1 cellular context compared by ENCODE assay signal in genomic region chr5:68964679-68965078, GRCh38.
TF ChIP-seq lines count a peak whose summit lies in the region.

No MANE protein-coding gene starts in this region.

TF ChIP-seq in K562, 482 proteins besides CTCF, POLR2A, EP300 and RAD21:
- TF ChIP-seq MXD1 (CRISPR knock-in tag; IDR thresholded peaks at IDR 0.05; ENCODE audit: borderline replicate concordance, poor library complexity, severe bottlenecking): no peak
- 0 out of 2 replicates have a peak, but pooled peaks have one; percentile 6 for TF ChIP-seq TSC22D4 (tag; IDR thresholded peaks at IDR 0.05)
